Comparison of ENCODE assay signal across 8 cellular contexts in the genomic region with DNA sequence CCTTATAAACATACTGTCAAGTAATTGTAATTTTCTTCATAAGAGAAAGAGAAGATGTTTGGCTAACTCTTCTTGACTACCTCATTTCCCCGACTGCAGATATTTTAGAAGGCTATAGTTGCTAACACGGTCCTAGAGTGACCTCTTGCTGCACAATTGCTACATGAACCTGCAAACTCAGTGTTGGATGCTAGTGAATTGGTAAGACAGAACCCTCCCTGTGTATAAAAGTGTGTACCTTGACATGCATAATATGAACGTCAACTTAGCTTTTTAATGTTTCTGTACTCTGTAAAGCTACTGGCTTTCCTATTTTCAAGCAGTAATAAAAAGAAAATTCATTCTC. TPM values are rescaled to one million over a fixed set of nuclear protein-coding genes. Genes with fewer than 3 reads are reported as not detected.
DNase-seq lines count a peak whose midpoint lies in the region; ATAC-seq lines count a peak whose summit lies in the region.

No MANE protein-coding gene starts in this region.

- DNase-seq in EH (ENCODE audit: low read depth) (peak; percentile 22), OCI-M1 (lab: John Stamatoyannopoulos, UW) (peak; percentile 57), glomerular endothelial cell (ENCODE audit: extremely low read depth, low read depth, low spot score) (peak; percentile 41), kidney glomerular epithelial cell (lab: John Stamatoyannopoulos, UW) (no peak)
- DNase-seq in stimulated activated CD4-positive, alpha-beta T cell treated with anti-CD3 and anti-CD28 coated beads, Interleukin-2, amount 100 ng/mL, for 48 hours: no peak

- ATAC-seq in HG03103 (IDR thresholded peaks at IDR 0.05; ENCODE audit: low read depth, unreplicated experiment) (peak; percentile 46), HG03571 (IDR thresholded peaks at IDR 0.05; ENCODE audit: unreplicated experiment) (no peak), GM19023 (IDR thresholded peaks at IDR 0.05; ENCODE audit: unreplicated experiment) (no peak)

RNA-seq across cellular contexts. Expression of gene CER1, which starts 46.7 kb away (rescaled TPM):
- not detected in 2 replicates for total RNA-seq in glomerular endothelial cell

Comparison
In these comparisons a context has a peak if more than half of its experiments do, and no peak if none do; other contexts are left out.
1. DNase-seq: peak in EH (single experiment), OCI-M1 (single experiment) and glomerular endothelial cell (single experiment); none in kidney glomerular epithelial cell (single experiment) and stimulated activated CD4-positive, alpha-beta T cell treated with anti-CD3 and anti-CD28 coated beads, Interleukin-2, amount 100 ng/mL, for 48 hours (0 of 2).